ENCODE assay signal across 8 cellular contexts in genomic region chr10:103736763-103737162, GRCh38.
A peak's percentile ranks its signal among the peaks of the same experiment; 100 is the strongest.
DNase-seq lines count a peak whose midpoint lies in the region; FAIRE-seq and TF ChIP-seq lines count a peak whose summit lies in the region.

No MANE protein-coding gene starts in this region.

- H3K79me2 ChIP-seq in osteoblast (ENCODE audit: insufficient read depth, low read length): no peaks in the 10 kb centered on the region

- TF ChIP-seq CTCF in osteoblast (IDR thresholded peaks at IDR 0.05; ENCODE audit: extremely low read depth, low read depth, low read length) (peak; percentile 13), kidney (IDR thresholded peaks at IDR 0.05; ENCODE audit: borderline replicate concordance, extremely low read depth, insufficient read depth) (no peak)

- H3K9me3 ChIP-seq in MG63 (no peaks in the 10 kb centered on the region), osteoblast (ENCODE audit: low read depth, low read length) (no peaks in the 10 kb centered on the region), kidney (ENCODE audit: control insufficient read depth in 1 of 2, low read length in 2 of 2) (no peaks in the 10 kb centered on the region)

- H2AFZ ChIP-seq in osteoblast (ENCODE audit: low read length): no peak overlapping the region

- peak; percentile 7 for DNase-seq in NCI-H2227 (lab: John Stamatoyannopoulos, UW; ENCODE audit: unreplicated experiment)
- no peak for DNase-seq in NCI-H2227 treated with DMSO at 0.1 percent for 48 hours (lab: John Stamatoyannopoulos, UW)
- peak; percentile 57 for DNase-seq in MG63
- peak; percentile 52 for DNase-seq in astrocyte of the hippocampus (ENCODE audit: low read depth, low spot score)
- DNase-seq in osteoblast (ENCODE audit: insufficient read length, low spot score, missing footprints): no peak
- no peak for DNase-seq in COR-L47 (lab: John Stamatoyannopoulos, UW)
- DNase-seq in NCI-H1930 (lab: John Stamatoyannopoulos, UW): no peak
- DNase-seq in kidney: no peak

- intact Hi-C loops in kidney (cut with DNase I): no loop called here

- H3K36me3 ChIP-seq in MG63: no peaks in the 10 kb centered on the region
- H3K36me3 ChIP-seq in osteoblast (ENCODE audit: insufficient read depth, low read length): no peaks in the 10 kb centered on the region
- H3K36me3 ChIP-seq in kidney (ENCODE audit: control insufficient read depth in 1 of 2, insufficient read depth in 2 of 2, low read length in 2 of 2): no peaks in the 10 kb centered on the region

- no peak overlapping the region for H3K9ac ChIP-seq in kidney (ENCODE audit: low read length in 2 of 2)

- no peak overlapping the region for H3K4me3 ChIP-seq in MG63
- H3K4me3 ChIP-seq in osteoblast (ENCODE audit: insufficient read depth, low read length): no peak overlapping the region
- H3K4me3 ChIP-seq in kidney (ENCODE audit: low read length in 2 of 2): no peak overlapping the region

- peaks cover 8% of the 10 kb centered on the region for H4K20me1 ChIP-seq in osteoblast (ENCODE audit: insufficient read depth, low read length)

- H3K27me3 ChIP-seq in MG63 (no peaks in the 10 kb centered on the region), osteoblast (ENCODE audit: insufficient read depth, low read length) (no peaks in the 10 kb centered on the region)

- FAIRE-seq in kidney (lab: Jason Lieb, UNC): no peak

- H3K4me1 ChIP-seq in osteoblast (ENCODE audit: insufficient read depth, low read length) (peaks cover 23% of the 10 kb centered on the region), kidney (ENCODE audit: control insufficient read depth in 1 of 2, insufficient read depth in 1 of 2, low read depth in 1 of 2, low read length in 2 of 2) (peaks cover 7 to 10% of the 10 kb centered on the region in 2 donors)

- H3K27ac ChIP-seq in osteoblast (ENCODE audit: low read depth, low read length) (no peak overlapping the region), kidney (ENCODE audit: low read depth in 2 of 2, low read length in 2 of 2) (no peak overlapping the region)

- H3K4me2 ChIP-seq in osteoblast (ENCODE audit: insufficient read depth, low read length): no peak overlapping the region

Comparison
In these comparisons a context has a peak if more than half of its experiments do, and no peak if none do; other contexts are left out.
1. DNase-seq: peak in NCI-H2227 (single experiment), MG63 (single experiment) and astrocyte of the hippocampus (single experiment); none in NCI-H2227 treated with DMSO at 0.1 percent for 48 hours (single experiment), osteoblast (single experiment), COR-L47 (single experiment), NCI-H1930 (0 of 2) and kidney (single experiment).